ENCODE assay signal across 25 cellular contexts in the genomic region with DNA sequence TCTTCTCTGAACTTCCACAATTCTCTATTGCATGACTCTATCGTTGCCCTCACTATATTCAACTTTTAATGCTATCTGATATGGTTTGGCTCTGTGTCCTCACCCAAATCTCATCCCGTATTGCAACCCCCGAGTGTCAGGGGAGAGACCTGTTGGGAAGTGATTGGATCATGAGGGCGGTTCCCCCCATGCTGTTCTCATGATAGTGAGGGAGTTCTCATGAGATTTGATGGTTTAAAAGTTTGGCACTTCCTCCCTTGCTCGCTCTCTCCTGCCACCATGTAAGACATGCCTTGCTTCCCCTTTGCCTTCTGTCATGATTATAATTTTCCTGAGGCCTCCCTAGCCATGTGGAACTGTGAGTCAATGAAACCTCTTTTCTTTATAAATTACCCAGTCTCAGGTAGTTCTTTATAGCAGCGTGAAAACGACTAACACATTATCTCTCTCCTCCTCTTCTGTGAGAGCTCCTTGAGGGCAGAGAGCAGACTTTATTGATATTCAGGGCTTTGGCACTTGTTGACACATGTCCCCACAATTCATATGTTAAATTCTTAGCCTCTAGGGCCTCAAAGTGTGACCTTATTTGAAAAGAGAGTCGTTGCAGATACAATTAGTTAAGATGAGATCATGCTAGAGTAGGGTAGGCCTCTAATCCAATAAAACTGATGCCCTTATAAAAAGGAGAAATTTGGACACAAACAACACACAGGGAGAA. TPM values are rescaled to one million over a fixed set of nuclear protein-coding genes. Genes with fewer than 3 reads are reported as not detected.
DNase-seq lines count a peak whose midpoint lies in the region; ATAC-seq, FAIRE-seq and TF ChIP-seq lines count a peak whose summit lies in the region.
"Had no signal": no experiment of that assay in that cellular context is flagged by ENCODE, and none has a peak within 500 bp of the region (broad histone marks: within the 10 kb centered on the region; RNA-seq: fewer than 3 reads in every experiment).

No MANE protein-coding gene starts in this region.

- peak overlapping the region; percentile 96 for H3K4ac ChIP-seq in IMR-90 (ENCODE audit: low read depth, low read length)

- in situ Hi-C loops in IMR-90 (cut with MboI; ENCODE audit: low sequenced_read_pairs) (no loop called here), K562 (cut with MboI) (no loop called here)

- no CpG with 5 or more reads among the region's 8 CpGs for WGBS in IMR-90 (ENCODE audit: extremely low coverage in 2 of 2, insufficient read length in 1 of 2), 2 experiments
- 19% methylated on average over 8 of the region's 8 CpGs for WGBS in K562 (ENCODE audit: insufficient coverage, low coverage, missing lambda C conversion rate)
- WGBS in pancreas, 2 donors: 75 to 77% methylated on average over 8 of the region's 8 CpGs

- H4K8ac ChIP-seq in IMR-90 (ENCODE audit: low read depth in 2 of 2, low read length in 2 of 2): peak overlapping the region; percentile 64 to 85

- peaks cover 7% of the 10 kb centered on the region for H3K4me1 ChIP-seq in IMR-90 (ENCODE audit: control insufficient read depth, insufficient read depth, low read length)
- peaks cover 21 to 44% of the 10 kb centered on the region in 2 experiments; a peak in 4 of 5 replicates for H3K4me1 ChIP-seq in K562 (replicated peaks in 1 of 2; ENCODE audit: control insufficient read depth in 2 of 2, insufficient read depth in 2 of 2, low read length in 2 of 2)
- H3K4me1 ChIP-seq in iPS-15b (ENCODE audit: control insufficient read depth, insufficient read depth, low read length): peaks cover 16% of the 10 kb centered on the region
- no peaks in the 10 kb centered on the region for H3K4me1 ChIP-seq in pancreas

- CTCF ChIA-PET in IMR-90 (lab: Yijun Ruan, JAX) (interaction anchor here (1.0 kb wide), 1 partner anchor 20 kb away, joined by 3 read pairs; no protein-coding TSS in a partner anchor), K562 (lab: Yijun Ruan, JAX; ENCODE audit: low intra/inter-chr PET ratio) (no interaction called here)

- TF ChIP-seq EP300 in K562 (IDR thresholded peaks at IDR 0.05; ENCODE audit: low read length): no peak

- no peak for TF ChIP-seq CTCF in IMR-90 (conservative IDR thresholded peaks at IDR 0.05; ENCODE audit: low read depth, low read length)
- no peak for TF ChIP-seq CTCF in K562 (IDR thresholded peaks at IDR 0.05 in 2 of 3, conservative IDR thresholded peaks at IDR 0.05 in 1 of 3; ENCODE audit: insufficient read depth in 2 of 3, low read depth in 1 of 3, low read length in 3 of 3)
- no peak for TF ChIP-seq CTCF in pancreas (IDR thresholded peaks at IDR 0.05)

- no peak overlapping the region for H3K4me2 ChIP-seq in IMR-90 (ENCODE audit: low read depth, low read length)
- H3K4me2 ChIP-seq in K562 (ENCODE audit: insufficient read depth, low read length): no peak overlapping the region
- H3K4me2 ChIP-seq: PC-9 had no signal

- H3K23ac ChIP-seq in IMR-90 (ENCODE audit: low read depth, low read length): peak overlapping the region; percentile 84; the same call in 1 of the 2 replicates

- peak overlapping the region; percentile 63; the same call in 1 of the 2 replicates for H3K56ac ChIP-seq in IMR-90 (ENCODE audit: extremely low read depth, insufficient read depth, low read length)

- H4K91ac ChIP-seq in IMR-90 (ENCODE audit: insufficient read depth, low read depth, low read length): peak overlapping the region; percentile 91

- FAIRE-seq in K562 (lab: Jason Lieb, UNC) (no peak), pancreas (lab: Jason Lieb, UNC) (no peak)
- FAIRE-seq: GM12891 had no signal

- no TSS peak for BruUV-seq in IMR-90 (replicated peaks; lab: Mats Ljungman, UMichigan)
- BruUV-seq in K562 (replicated peaks; lab: Mats Ljungman, UMichigan): no TSS peak

- H4K5ac ChIP-seq in IMR-90 (ENCODE audit: low read depth, low read length): peak overlapping the region; percentile 99; the same call in 1 of the 2 replicates

- dilution Hi-C loops in IMR-90 (cut with HindIII; ENCODE audit: low sequenced_read_pairs, unreplicated experiment): no loop called here

- H3K9ac ChIP-seq in IMR-90 (ENCODE audit: low read depth, low read length): no peak overlapping the region
- no peak overlapping the region for H3K9ac ChIP-seq in K562 (ENCODE audit: insufficient read depth in 1 of 2, low read depth in 2 of 2, low read length in 2 of 2)
- peak overlapping the region; percentile 28 for H3K9ac ChIP-seq in iPS-15b (ENCODE audit: low read depth, low read length)

- peak overlapping the region; percentile 88 for H2BK5ac ChIP-seq in IMR-90 (ENCODE audit: low read depth, low read length, poor library complexity, severe bottlenecking)

- no peaks in the 10 kb centered on the region for H3K27me3 ChIP-seq in IMR-90 (ENCODE audit: control insufficient read depth, insufficient read depth, low read length)
- H3K27me3 ChIP-seq in K562 (ENCODE audit: control insufficient read depth in 2 of 2, insufficient read depth in 2 of 2, low read length in 2 of 2): no peaks in the 10 kb centered on the region
- H3K27me3 ChIP-seq in iPS-15b (ENCODE audit: control insufficient read depth, insufficient read depth, low read length): no peaks in the 10 kb centered on the region
- H3K27me3 ChIP-seq in MG63: no peaks in the 10 kb centered on the region
- H3K27me3 ChIP-seq in pancreas: no peaks in the 10 kb centered on the region

- H3K79me1 ChIP-seq in IMR-90 (ENCODE audit: low read depth in 1 of 2, low read length in 2 of 2): peaks cover 4 to 10% of the 10 kb centered on the region in 2 experiments; a peak in 2 of 4 replicates

- peak overlapping the region; percentile 97 for H2BK15ac ChIP-seq in IMR-90 (ENCODE audit: low read depth, low read length)

- H2AK5ac ChIP-seq in IMR-90 (ENCODE audit: low read depth, low read length): peak overlapping the region; percentile 97

- no peak for DNase-seq in IMR-90
- peak in 1 of 4 experiments; percentile 52 for DNase-seq in K562 (ENCODE audit: extremely low read depth in 1 of 4, low spot score in 3 of 4)
- DNase-seq in activated effector memory CD4-positive, alpha-beta T cell treated with Interleukin-2 at 50 U/mL for 16 hours: no peak
- no peak for DNase-seq in SHP77 (lab: John Stamatoyannopoulos, UW)
- no peak for DNase-seq in MG63
- DNase-seq in pancreas: no peak
- DNase-seq: C1 segment of cervical spinal cord; CD4-positive, alpha-beta memory T cell; COR-L47; GDM1; Kasumi-1; MV-4-11; NCI-H1105; NCI-H1436 treated with DMSO at 0.1 percent for 48 hours; NCI-H187 treated with DMSO at 0.1 percent for 48 hours; NCI-H2107; NCI-H524; NCI-H748 treated with DMSO at 0.1 percent for 48 hours; PC-9; T-helper 1 cell had no signal

- H3K14ac ChIP-seq in IMR-90 (replicated peaks; ENCODE audit: low read depth, low read length): peak overlapping the region; percentile 87

- H3K36me3 ChIP-seq in IMR-90 (ENCODE audit: control insufficient read depth, insufficient read depth, low read length) (no peaks in the 10 kb centered on the region), K562 (ENCODE audit: control insufficient read depth, insufficient read depth, low read length) (no peaks in the 10 kb centered on the region), iPS-15b (ENCODE audit: control insufficient read depth, insufficient read depth, low read length) (no peaks in the 10 kb centered on the region), MG63 (no peaks in the 10 kb centered on the region), pancreas (no peaks in the 10 kb centered on the region)
- H3K36me3 ChIP-seq: HAP-1 had no signal

- no peaks in the 10 kb centered on the region for H3K9me3 ChIP-seq in IMR-90 (ENCODE audit: control insufficient read depth, insufficient read depth, low read length)
- no peaks in the 10 kb centered on the region for H3K9me3 ChIP-seq in K562 (replicated peaks; ENCODE audit: control insufficient read depth, insufficient read depth, low read depth, low read length)
- no peaks in the 10 kb centered on the region for H3K9me3 ChIP-seq in iPS-15b (ENCODE audit: control insufficient read depth, insufficient read depth, low read length)
- no peaks in the 10 kb centered on the region for H3K9me3 ChIP-seq in MG63
- no peaks in the 10 kb centered on the region for H3K9me3 ChIP-seq in pancreas

- peak overlapping the region; percentile 96 for H2BK120ac ChIP-seq in IMR-90 (ENCODE audit: low read depth, low read length)

- H3K4me3 ChIP-seq in IMR-90 (ENCODE audit: insufficient read depth, low read depth, low read length): no peak overlapping the region
- H3K4me3 ChIP-seq in K562: no peak overlapping the region
- H3K4me3 ChIP-seq in iPS-15b (ENCODE audit: low read depth, low read length): no peak overlapping the region
- H3K4me3 ChIP-seq in MG63: no peak overlapping the region
- H3K4me3 ChIP-seq in pancreas: no peak overlapping the region
- H3K4me3 ChIP-seq: HAP-1, PC-9 had no signal

- peak overlapping the region; percentile 98; the same call in 1 of the 2 replicates for H3K18ac ChIP-seq in IMR-90 (ENCODE audit: low read depth, low read length)

- TF ChIP-seq POLR2A in IMR-90 (IDR thresholded peaks at IDR 0.05; ENCODE audit: low read depth, low read length): no peak
- TF ChIP-seq POLR2A in K562 (conservative IDR thresholded peaks at IDR 0.05): no peak

- H4K20me1 ChIP-seq in IMR-90 (ENCODE audit: insufficient read depth, low read length) (no peaks in the 10 kb centered on the region), K562 (replicated peaks; ENCODE audit: control insufficient read depth, insufficient read depth, low read length) (no peaks in the 10 kb centered on the region)

- POLR2A ChIA-PET in IMR-90 (lab: Charles Lee; ENCODE audit: unreplicated experiment): no interaction called here
- POLR2A ChIA-PET in K562 (lab: Yijun Ruan, JAX): interaction anchor here (0.6 to 1.7 kb wide), 6 partner anchors 10 to 275 kb away, joined by 3 to 8 read pairs (median 4); no protein-coding TSS in a partner anchor

- H2AK9ac ChIP-seq in IMR-90 (replicated peaks; ENCODE audit: low read depth, low read length, poor library complexity): no peak overlapping the region

- H3K79me2 ChIP-seq in K562 (ENCODE audit: control insufficient read depth, insufficient read depth, low read length): peaks cover 29% of the 10 kb centered on the region

- TF ChIP-seq RAD21 in IMR-90 (IDR thresholded peaks at IDR 0.05; ENCODE audit: low read length): no peak
- no peak for TF ChIP-seq RAD21 in K562 (CRISPR knock-in tag; conservative IDR thresholded peaks at IDR 0.05 in 1 of 2, IDR thresholded peaks at IDR 0.05 in 1 of 2)

- intact Hi-C loops in IMR-90 (cut with micrococcal nuclease): no loop called here
- intact Hi-C loops in K562 (cut with micrococcal nuclease): loop anchor here (2.0 to 10.0 kb wide), 2 partner anchors 41 to 227 kb away; a partner anchor contains a TSS
- intact Hi-C loops in pancreas (cut with DNase I): no loop called here

- H3K27ac ChIP-seq in IMR-90 (ENCODE audit: insufficient read depth, low read length) (peak overlapping the region; percentile 62; the same call in 1 of the 2 replicates), K562 (ENCODE audit: extremely low read depth, low read depth, low read length) (peak overlapping the region; percentile 64; the same call in 1 of the 3 replicates), pancreas (no peak overlapping the region)
- H3K27ac ChIP-seq: PC-9 had no signal

- ATAC-seq in IMR-90 (ENCODE audit: low read depth) (no peak), K562 (peak; percentile 3; the same call in 2 of the 3 replicates), pancreas (no peak)
- ATAC-seq: Right ventricle myocardium inferior had no signal

- H2AFZ ChIP-seq in IMR-90 (replicated peaks; ENCODE audit: low read length, poor library complexity): no peak overlapping the region
- H2AFZ ChIP-seq in K562 (ENCODE audit: low read depth, low read length): peak overlapping the region; percentile 36
- H2AFZ ChIP-seq: PC-9 had no signal

- H3K9me1 ChIP-seq in IMR-90 (ENCODE audit: insufficient read depth, low read length): peaks cover 5% of the 10 kb centered on the region; the same call in 1 of the 2 replicates
- no peaks in the 10 kb centered on the region for H3K9me1 ChIP-seq in K562 (ENCODE audit: control insufficient read depth, insufficient read depth, low read length)

- H2BK20ac ChIP-seq in IMR-90 (ENCODE audit: low read depth, low read length): peak overlapping the region; percentile 99

RNA-seq across cellular contexts. Expression of a gene that starts 52.1 kb away (rescaled TPM):
- total RNA-seq in IMR-90 (2012; rRNA removed): under 0.01 TPM in 2 replicates
- polyA plus RNA-seq in IMR-90 (2012; rRNA removed): 0.03 and 0.19 TPM in 2 replicates
- polyA plus RNA-seq in IMR-90 (2012; cell fraction: cytosol; rRNA removed): 0.03 TPM in 1 of 2 replicates, not detected in the other
- polyA plus RNA-seq in IMR-90 (2012; cell fraction: nucleus; rRNA removed; ENCODE audit: low replicate concordance): 0.07 and 0.21 TPM in 2 replicates
- total RNA-seq in K562 (2011; cell fraction: chromatin; rRNA removed; ENCODE audit: low replicate concordance): 1.3 and 2.1 TPM in 2 replicates
- 0.39 and 0.83 TPM in 2 replicates for total RNA-seq in K562 (2011; cell fraction: nucleolus; rRNA removed)
- total RNA-seq in K562 (2011; cell fraction: nucleoplasm; rRNA removed): 1.1 and 2.1 TPM in 2 replicates
- 0.24 and 0.86 TPM in 2 replicates for total RNA-seq in K562 (2014; rRNA removed)
- 0.29 and 0.32 TPM in 2 replicates for total RNA-seq in K562 (2014; rRNA removed; fragmentation: Illumina TruSeq; extraction: Trizol)
- total RNA-seq in K562 (2015; rRNA removed; fragmentation: Illumina TruSeq; extraction: Trizol): 0.11 and 0.14 TPM in 2 replicates
- total RNA-seq in K562 (2021): 0.20 and 0.22 TPM in 2 replicates
- 0.21 and 0.54 TPM in 2 replicates for polyA plus RNA-seq in K562 (2011; rRNA removed)
- 0.12 and 0.13 TPM in 2 replicates for polyA plus RNA-seq in K562 (2011; cell fraction: cytosol; rRNA removed)
- 0.34 and 0.38 TPM in 2 replicates for polyA plus RNA-seq in K562 (2011; cell fraction: nucleus; rRNA removed)
- 0.12 and 0.65 TPM in 2 replicates for polyA plus RNA-seq in K562 (2012)
- polyA plus RNA-seq in K562 (2014; fragmentation: Illumina TruSeq; extraction: Trizol): 0.25 and 0.26 TPM in 2 replicates
- under 1 TPM; 0.21 to 0.39 TPM for polyA plus RNA-seq in K562 (2014; fragmentation: Nextera tagmentation; extraction: Ambion mirVana)
- 0.08 and 0.11 TPM in 2 replicates for polyA plus RNA-seq in K562 (2014; rRNA removed)
- 0.24 and 0.28 TPM in 2 replicates for polyA minus RNA-seq in K562 (2011; rRNA and poly(A)+ RNA removed)
- not detected in 2 replicates for polyA minus RNA-seq in K562 (2011; cell fraction: cytosol; rRNA and poly(A)+ RNA removed)
- polyA minus RNA-seq in K562 (2011; cell fraction: nucleus; rRNA and poly(A)+ RNA removed): 0.22 and 0.27 TPM in 2 replicates
- total RNA-seq in MG63 (2014; rRNA removed; shearing (Covaris generic); ENCODE audit: low replicate concordance): 0.13 TPM in 1 of 2 replicates, not detected in the other
- under 1 TPM; 0.03 to 0.31 (median 0.14) TPM for total RNA-seq in pancreas
- under 1 TPM in 1 of 2 donors, not detected in 1; 0.19 TPM for polyA plus RNA-seq in pancreas
- total RNA-seq: Right ventricle myocardium inferior, SK-MEL-5 had no signal
- polyA plus RNA-seq: CD4-positive, alpha-beta memory T cell had no signal

Comparison
In these comparisons a context has a peak if more than half of its experiments do, and no peak if none do; other contexts are left out.
1. H3K27ac ChIP-seq: peak in IMR-90 (single experiment) and K562 (single experiment); none in pancreas (0 of 4).